Comparison of ENCODE assay signal across 10 cellular contexts in the genomic region with DNA sequence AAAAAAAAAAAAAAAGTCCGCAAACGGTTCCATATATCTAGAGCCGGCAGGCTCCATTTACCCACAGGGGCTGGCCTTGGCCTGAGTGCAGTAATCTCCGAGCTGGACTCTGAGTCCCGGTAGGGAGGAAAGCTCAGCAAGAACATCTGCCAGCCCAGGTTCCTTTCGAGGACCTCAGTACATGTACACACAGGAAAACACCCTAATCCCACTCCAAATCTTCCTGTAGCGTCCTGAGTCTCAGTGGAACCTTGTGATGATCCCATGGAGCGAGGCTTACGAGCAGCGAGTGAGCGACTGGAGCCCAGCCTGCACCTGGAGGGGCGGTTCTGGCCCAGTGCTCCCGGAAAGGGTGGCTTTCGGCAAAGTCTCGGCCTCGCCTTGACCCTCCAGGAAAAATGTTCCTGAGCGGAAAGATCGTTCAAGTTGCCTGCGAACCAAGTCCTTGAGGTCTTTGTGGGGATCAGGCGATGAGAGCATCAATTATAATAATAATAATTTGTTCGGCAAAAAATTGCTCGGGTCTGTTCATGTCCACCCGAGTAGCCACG. TPM values are rescaled to one million over a fixed set of nuclear protein-coding genes. Genes with fewer than 3 reads are reported as not detected.
DNase-seq lines count a peak whose midpoint lies in the region; ATAC-seq and TF ChIP-seq lines count a peak whose summit lies in the region.
"Had no signal": no experiment of that assay in that cellular context is flagged by ENCODE, and none has a peak within 500 bp of the region (broad histone marks: within the 10 kb centered on the region; RNA-seq: fewer than 3 reads in every experiment).

No MANE protein-coding gene starts in this region.

- peak overlapping the region; percentile 97 for H3K4me3 Mint-ChIP-seq in type B pancreatic cell

- H3K9me3 Mint-ChIP-seq in type B pancreatic cell = no peaks in the 10 kb centered on the region

- no peaks in the 10 kb centered on the region for H3K36me3 Mint-ChIP-seq in type B pancreatic cell

- H3K27me3 Mint-ChIP-seq in type B pancreatic cell = peaks cover 69% of the 10 kb centered on the region

- DNase-seq in cardiac muscle cell (ENCODE audit: low read depth in 1 of 2, low spot score in 1 of 2) = no peak
- no peak for DNase-seq in Right ventricle myocardium inferior (ENCODE audit: missing footprints)
- DNase-seq in SHP77 treated with DMSO at 0.1 percent for 48 hours (lab: John Stamatoyannopoulos, UW) = peak; percentile 43
- no peak for DNase-seq in fibroblast of the aortic adventitia (ENCODE audit: low read depth)
- no peak for DNase-seq in type B pancreatic cell (ENCODE audit: extremely low spot score, unreplicated experiment)
- DNase-seq in NCI-H1694 treated with DMSO at 0.1 percent for 48 hours (lab: John Stamatoyannopoulos, UW) = no peak
- no peak for DNase-seq in NCI-H2227 treated with DMSO at 0.1 percent for 48 hours (lab: John Stamatoyannopoulos, UW)
- DNase-seq: left ventricle myocardium superior had no signal

- H3K4me3 ChIP-seq in cardiac muscle cell (peak overlapping the region; percentile 31), fibroblast of the aortic adventitia (ENCODE audit: low read depth, low read length) (peak overlapping the region; percentile 48)
- H3K4me3 ChIP-seq: ascending aorta had no signal

- no peaks in the 10 kb centered on the region for H3K4me1 ChIP-seq in cardiac muscle cell (ENCODE audit: low read depth)
- H3K4me1 ChIP-seq: ascending aorta had no signal

- no peak overlapping the region for H3K27ac ChIP-seq in cardiac muscle cell
- H3K27ac ChIP-seq: ascending aorta had no signal

- intact Hi-C loops in Right ventricle myocardium inferior (cut with DNase I) = no loop called here

- H3K36me3 ChIP-seq in cardiac muscle cell = no peaks in the 10 kb centered on the region
- H3K36me3 ChIP-seq: ascending aorta had no signal

- TF ChIP-seq CTCF in cardiac muscle cell (IDR thresholded peaks at IDR 0.05; ENCODE audit: low read depth, low read length) (no peak), fibroblast of the aortic adventitia (IDR thresholded peaks at IDR 0.05; ENCODE audit: insufficient read depth, low read length) (no peak), type B pancreatic cell (conservative IDR thresholded peaks at IDR 0.05) (no peak)

- peaks cover 18% of the 10 kb centered on the region for H3K27me3 ChIP-seq in cardiac muscle cell

- H3K4me1 Mint-ChIP-seq in type B pancreatic cell (ENCODE audit: unreplicated experiment) = peaks cover 14% of the 10 kb centered on the region

- no peaks in the 10 kb centered on the region for H3K9me3 ChIP-seq in cardiac muscle cell (ENCODE audit: low read depth)

- peak overlapping the region; percentile 91 for H3K27ac Mint-ChIP-seq in type B pancreatic cell

- ATAC-seq in Right ventricle myocardium inferior = no peak
- no peak for ATAC-seq in GM18519 (IDR thresholded peaks at IDR 0.05; ENCODE audit: low FRiP score, unreplicated experiment)
- ATAC-seq: left ventricle myocardium superior had no signal

RNA-seq across cellular contexts. Expression of a gene that starts 32.1 kb away (rescaled TPM):
- total RNA-seq in cardiac muscle cell = 4.4 and 9.9 TPM in 2 replicates
- polyA plus RNA-seq in cardiac muscle cell = 2.7 and 5.2 TPM in 2 replicates
- total RNA-seq in Right ventricle myocardium inferior = 0.16 TPM
- total RNA-seq in fibroblast of the aortic adventitia (ENCODE audit: low replicate concordance) = not detected in 2 replicates
- total RNA-seq in type B pancreatic cell (ENCODE audit: low replicate concordance) = 10.5 and 28.9 TPM in 2 replicates
- total RNA-seq: ascending aorta, left ventricle myocardium superior had no signal

RNA-seq across cellular contexts. Expression of a gene that starts 32.5 kb away (rescaled TPM):
- total RNA-seq in cardiac muscle cell (0.18 TPM in 1 of 2 replicates, not detected in the other), Right ventricle myocardium inferior (not detected), fibroblast of the aortic adventitia (ENCODE audit: low replicate concordance) (not detected in 2 replicates), type B pancreatic cell (ENCODE audit: low replicate concordance) (0.10 and 0.14 TPM in 2 replicates)
- 0.60 TPM in 1 of 2 replicates, not detected in the other for polyA plus RNA-seq in cardiac muscle cell
- total RNA-seq: ascending aorta, left ventricle myocardium superior had no signal
